ENCODE assay signal across 21 cellular contexts in genomic region chr13:38462605-38463004, GRCh38.
DNase-seq lines count a peak whose midpoint lies in the region; ATAC-seq, FAIRE-seq and TF ChIP-seq lines count a peak whose summit lies in the region.
"Had no signal": no experiment of that assay in that cellular context is flagged by ENCODE, and none has a peak within 500 bp of the region (broad histone marks: within the 10 kb centered on the region; RNA-seq: fewer than 3 reads in every experiment).

No MANE protein-coding gene starts in this region.

- no peaks in the 10 kb centered on the region; the same call in 1 of the 2 replicates for H3K27me3 ChIP-seq in OCI-LY3 (ENCODE audit: low read depth, low read length)
- H3K27me3 ChIP-seq in naive thymus-derived CD4-positive, alpha-beta T cell (ENCODE audit: control insufficient read depth in 2 of 2, insufficient read depth in 2 of 2, low read length in 2 of 2), result no peaks in the 10 kb centered on the region
- H3K27me3 ChIP-seq: BLaER1 had no signal

- CTCF ChIA-PET in naive thymus-derived CD4-positive, alpha-beta T cell (lab: Charles Lee), result no interaction called here

- FAIRE-seq in GM12891 (lab: Jason Lieb, UNC), result no peak
- FAIRE-seq: H1 had no signal

- no peaks in the 10 kb centered on the region for H3K79me2 ChIP-seq in OCI-LY3 (ENCODE audit: low read length)

- peaks cover 12% of the 10 kb centered on the region for H3K4me1 ChIP-seq in OCI-LY3 (ENCODE audit: low read length)
- H3K4me1 ChIP-seq in naive thymus-derived CD4-positive, alpha-beta T cell (ENCODE audit: control insufficient read depth in 2 of 2, insufficient read depth in 2 of 2, low read length in 2 of 2), result no peaks in the 10 kb centered on the region
- H3K4me1 ChIP-seq: BLaER1 had no signal

- no peak overlapping the region for H3K27ac Mint-ChIP-seq in naive thymus-derived CD4-positive, alpha-beta T cell
- H3K27ac Mint-ChIP-seq in activated T-helper 2 cell treated with anti-CD3 and anti-CD28 coated beads, Interferon-gamma antibody, Interleukin-2, Interleukin-4, amounts not matched to agents 10 μg/mL and 5 μg/mL and 100 μg/mL, durations not matched to agents 14 hours and 24 hours and 36 hours, result no peak overlapping the region
- H3K27ac Mint-ChIP-seq: CD4-positive, alpha-beta memory T cell had no signal

- no peaks in the 10 kb centered on the region for H3K9me3 ChIP-seq in OCI-LY3 (ENCODE audit: insufficient read depth, low read length)
- no peaks in the 10 kb centered on the region for H3K9me3 ChIP-seq in naive thymus-derived CD4-positive, alpha-beta T cell (ENCODE audit: control insufficient read depth in 2 of 3, low read length in 3 of 3)
- H3K9me3 ChIP-seq: MG63 had no signal

- H3K36me3 ChIP-seq in OCI-LY3 (replicated peaks; ENCODE audit: low read depth, low read length), result no peaks in the 10 kb centered on the region
- H3K36me3 ChIP-seq in naive thymus-derived CD4-positive, alpha-beta T cell (ENCODE audit: control insufficient read depth in 2 of 3, insufficient read depth in 3 of 3, low read length in 3 of 3), result no peaks in the 10 kb centered on the region
- H3K36me3 ChIP-seq: BLaER1, MG63 had no signal

- DNase-seq in GM12891 (ENCODE audit: insufficient read length, low spot score) (no peak), T1000 (lab: John Stamatoyannopoulos, UW) (no peak)
- DNase-seq in stimulated activated naive CD4-positive, alpha-beta T cell treated with Interleukin-2 at 50 U/mL for 16 hours (lab: John Stamatoyannopoulos, UW), result no peak
- DNase-seq in naive thymus-derived CD4-positive, alpha-beta T cell, result no peak
- DNase-seq in activated T-helper 2 cell treated with anti-CD3 and anti-CD28 coated beads, Interferon-gamma antibody, Interleukin-2, Interleukin-4, amounts not matched to agents 10 μg/mL and 5 μg/mL and 100 μg/mL, durations not matched to agents 14 hours and 24 hours and 36 hours (ENCODE audit: low spot score), result no peak
- DNase-seq: CD4-positive, alpha-beta memory T cell; DMS153; GDM1; Kasumi-1; MG63; NCI-H1092; NCI-H1436 treated with DMSO at 0.1 percent for 48 hours; NCI-H2029 treated with DMSO at 0.1 percent for 48 hours; NCI-H2171 treated with DMSO at 0.1 percent for 48 hours; NCI-H446; Right ventricle myocardium superior had no signal

- intact Hi-C loops in naive thymus-derived CD4-positive, alpha-beta T cell (cut with micrococcal nuclease), result no loop called here
- intact Hi-C loops in activated T-helper 2 cell treated with anti-CD3 and anti-CD28 coated beads, Interferon-gamma antibody, Interleukin-2, Interleukin-4, amounts not matched to agents 10 μg/mL and 5 μg/mL and 100 μg/mL, durations not matched to agents 14 hours and 24 hours and 36 hours (cut with micrococcal nuclease), result no loop called here

- H3K9me3 Mint-ChIP-seq in naive thymus-derived CD4-positive, alpha-beta T cell, result peaks cover 0 to 18% (median 6%) of the 10 kb centered on the region in 11 donors
- H3K9me3 Mint-ChIP-seq in activated T-helper 2 cell treated with anti-CD3 and anti-CD28 coated beads, Interferon-gamma antibody, Interleukin-2, Interleukin-4, amounts not matched to agents 10 μg/mL and 5 μg/mL and 100 μg/mL, durations not matched to agents 14 hours and 24 hours and 36 hours, result no peaks in the 10 kb centered on the region

- H4K20me1 ChIP-seq in OCI-LY3 (ENCODE audit: insufficient read depth, low read length), result no peaks in the 10 kb centered on the region
- H4K20me1 ChIP-seq: BLaER1 had no signal

- TF ChIP-seq CTCF in OCI-LY3 (IDR thresholded peaks at IDR 0.05; ENCODE audit: low read depth, low read length), result no peak

- H3K9ac ChIP-seq in OCI-LY3 (ENCODE audit: low read length), result no peak overlapping the region
- H3K9ac ChIP-seq: BLaER1 had no signal

- no peak overlapping the region for H2AFZ ChIP-seq in OCI-LY3 (ENCODE audit: low read depth, low read length)

- peak; percentile 87 for ATAC-seq in GM18868 (IDR thresholded peaks at IDR 0.05; ENCODE audit: unreplicated experiment)
- ATAC-seq in HG02885 (IDR thresholded peaks at IDR 0.05; ENCODE audit: poor library complexity, unreplicated experiment), result peak; percentile 86
- no peak for ATAC-seq in naive thymus-derived CD4-positive, alpha-beta T cell

- no peak overlapping the region for H3K4me3 ChIP-seq in OCI-LY3 (ENCODE audit: low read length)
- H3K4me3 ChIP-seq in naive thymus-derived CD4-positive, alpha-beta T cell (ENCODE audit: low read length), result no peak overlapping the region
- H3K4me3 ChIP-seq: BLaER1, MG63 had no signal

- H3K4me3 Mint-ChIP-seq in naive thymus-derived CD4-positive, alpha-beta T cell, result no peak overlapping the region
- H3K4me3 Mint-ChIP-seq in activated T-helper 2 cell treated with anti-CD3 and anti-CD28 coated beads, Interferon-gamma antibody, Interleukin-2, Interleukin-4, amounts not matched to agents 10 μg/mL and 5 μg/mL and 100 μg/mL, durations not matched to agents 14 hours and 24 hours and 36 hours (ENCODE audit: low read depth), result no peak overlapping the region
- H3K4me3 Mint-ChIP-seq: CD4-positive, alpha-beta memory T cell had no signal

- POLR2A ChIA-PET in naive thymus-derived CD4-positive, alpha-beta T cell (lab: Charles Lee), result no interaction called here

- H3K4me2 ChIP-seq in OCI-LY3 (ENCODE audit: low read length), result 0 out of 2 replicates have a peak overlapping the region, but pooled peaks have one; percentile 6
- H3K4me2 ChIP-seq: BLaER1 had no signal

- no peak for TF ChIP-seq POLR2A in GM12891 (IDR thresholded peaks at IDR 0.05; ENCODE audit: low read depth, low read length)

- peaks cover 0 to 8% (median 0%) of the 10 kb centered on the region in 5 donors for H3K36me3 Mint-ChIP-seq in naive thymus-derived CD4-positive, alpha-beta T cell
- H3K36me3 Mint-ChIP-seq in activated T-helper 2 cell treated with anti-CD3 and anti-CD28 coated beads, Interferon-gamma antibody, Interleukin-2, Interleukin-4, amounts not matched to agents 10 μg/mL and 5 μg/mL and 100 μg/mL, durations not matched to agents 14 hours and 24 hours and 36 hours (ENCODE audit: low read depth), result no peaks in the 10 kb centered on the region
- H3K36me3 Mint-ChIP-seq: CD4-positive, alpha-beta memory T cell had no signal

- H3K27me3 Mint-ChIP-seq in naive thymus-derived CD4-positive, alpha-beta T cell, result peaks cover 0 to 9% (median 4%) of the 10 kb centered on the region in 5 donors
- H3K27me3 Mint-ChIP-seq in activated T-helper 2 cell treated with anti-CD3 and anti-CD28 coated beads, Interferon-gamma antibody, Interleukin-2, Interleukin-4, amounts not matched to agents 10 μg/mL and 5 μg/mL and 100 μg/mL, durations not matched to agents 14 hours and 24 hours and 36 hours (ENCODE audit: low read depth), result no peaks in the 10 kb centered on the region

- 0 out of 2 replicates have a peak overlapping the region, but pooled peaks have one; percentile 7 for H3K27ac ChIP-seq in OCI-LY3 (ENCODE audit: low read length)
- no peak overlapping the region for H3K27ac ChIP-seq in naive thymus-derived CD4-positive, alpha-beta T cell (ENCODE audit: low read depth, low read length)
- H3K27ac ChIP-seq: BLaER1 had no signal

- H3K4me1 Mint-ChIP-seq in naive thymus-derived CD4-positive, alpha-beta T cell, result no peaks in the 10 kb centered on the region
- peaks cover 2% of the 10 kb centered on the region for H3K4me1 Mint-ChIP-seq in activated T-helper 2 cell treated with anti-CD3 and anti-CD28 coated beads, Interferon-gamma antibody, Interleukin-2, Interleukin-4, amounts not matched to agents 10 μg/mL and 5 μg/mL and 100 μg/mL, durations not matched to agents 14 hours and 24 hours and 36 hours (ENCODE audit: low read depth)
- H3K4me1 Mint-ChIP-seq: CD4-positive, alpha-beta memory T cell had no signal

TF ChIP-seq in GM12891, 5 proteins besides CTCF, POLR2A, EP300 and RAD21:
- 0 out of 2 replicates have a peak, but pooled peaks have one; percentile 12 for TF ChIP-seq SPI1 (IDR thresholded peaks at IDR 0.05; ENCODE audit: low read depth, low read length)
- TF ChIP-seq POU2F2 (IDR thresholded peaks at IDR 0.05; ENCODE audit: low read depth, low read length), result no peak
- TF ChIP-seq TAF1 (IDR thresholded peaks at IDR 0.05; ENCODE audit: low read depth, low read length), result no peak
- TF ChIP-seq POLR2AphosphoS5 (IDR thresholded peaks at IDR 0.05; ENCODE audit: low read depth, low read length), result no peak
- TF ChIP-seq PAX5 (IDR thresholded peaks at IDR 0.05; ENCODE audit: insufficient read depth, low read length, severe bottlenecking), result no peak
